In the genomic region with DNA sequence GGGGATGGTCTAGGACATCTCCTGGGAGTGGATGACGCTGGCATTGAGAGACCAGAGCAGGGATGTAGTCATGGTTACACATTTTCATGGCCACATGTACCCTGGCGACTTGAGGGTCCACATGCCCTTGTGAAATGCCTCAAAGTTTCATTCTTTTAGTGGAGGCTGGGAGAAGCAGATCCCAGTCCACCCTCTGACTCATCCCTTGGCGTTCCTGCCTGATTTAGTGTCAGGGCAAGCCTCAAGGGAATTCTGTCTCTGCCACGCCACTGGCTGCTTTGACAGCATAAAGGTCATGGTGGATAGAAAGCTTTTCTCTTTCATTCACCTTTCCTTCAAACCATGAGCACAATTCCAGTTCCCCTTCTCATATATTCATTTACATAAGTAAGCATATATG, we compare ENCODE assay signal across 12 cellular contexts. TPM values are rescaled to one million over a fixed set of nuclear protein-coding genes. Genes with fewer than 3 reads are reported as not detected.
DNase-seq lines count a peak whose midpoint lies in the region; ATAC-seq, FAIRE-seq and TF ChIP-seq lines count a peak whose summit lies in the region.
"Had no signal": no experiment of that assay in that cellular context is flagged by ENCODE, and none has a peak within 500 bp of the region (broad histone marks: within the 10 kb centered on the region; RNA-seq: fewer than 3 reads in every experiment).

No MANE protein-coding gene starts in this region.

- no peak for TF ChIP-seq POLR2A in GM18505 (IDR thresholded peaks at IDR 0.05; ENCODE audit: borderline replicate concordance, extremely low read depth, insufficient read depth, insufficient read length)

- DNase-seq in Right ventricle myocardium inferior (ENCODE audit: missing footprints) (no peak), cardiac septum (ENCODE audit: low spot score) (no peak), brain microvascular endothelial cell (peak; percentile 80), hepatocyte (ENCODE audit: low spot score) (peak; percentile 49), urothelium cell line (ENCODE audit: low spot score) (peak; percentile 85), RCC 7860 (ENCODE audit: low spot score) (no peak)
- DNase-seq: 8988T, NCI-H345, SW 1271, thyroid gland had no signal

- H2AFZ ChIP-seq in hepatocyte = no peak overlapping the region

- H3K36me3 ChIP-seq in brain microvascular endothelial cell (replicated peaks) = no peaks in the 10 kb centered on the region
- no peaks in the 10 kb centered on the region for H3K36me3 ChIP-seq in hepatocyte (replicated peaks; ENCODE audit: insufficient read depth, low read depth)
- H3K36me3 ChIP-seq: thyroid gland had no signal

- ATAC-seq in Right ventricle myocardium inferior (peak; percentile 70), GM18505 (IDR thresholded peaks at IDR 0.05; ENCODE audit: unreplicated experiment) (no peak), GM21360 (IDR thresholded peaks at IDR 0.05; ENCODE audit: unreplicated experiment) (no peak)

- H3K27me3 ChIP-seq in brain microvascular endothelial cell (replicated peaks) = no peaks in the 10 kb centered on the region
- no peaks in the 10 kb centered on the region for H3K27me3 ChIP-seq in hepatocyte
- H3K27me3 ChIP-seq: thyroid gland had no signal

- H3K4me3 ChIP-seq in brain microvascular endothelial cell (ENCODE audit: low read depth, low read length) (no peak overlapping the region), hepatocyte (no peak overlapping the region)
- H3K4me3 ChIP-seq: thyroid gland had no signal

- no peaks in the 10 kb centered on the region for H3K9me2 ChIP-seq in hepatocyte (replicated peaks; ENCODE audit: insufficient read depth)

- in situ Hi-C loops in brain microvascular endothelial cell (cut with HindIII; ENCODE audit: low pct_ligation_motif_present, low sequenced_read_pairs) = no loop called here

- H4K20me1 ChIP-seq in hepatocyte (ENCODE audit: insufficient read depth, poor library complexity, severe bottlenecking) = no peaks in the 10 kb centered on the region

- H3K79me2 ChIP-seq in hepatocyte = no peaks in the 10 kb centered on the region

- 65% methylated on average over 4 of the region's 4 CpGs for WGBS in hepatocyte (ENCODE audit: low lambda C conversion rate, missing lambda C conversion rate)

- H3K27ac ChIP-seq in brain microvascular endothelial cell (no peak overlapping the region), hepatocyte (no peak overlapping the region)
- H3K27ac ChIP-seq: thyroid gland had no signal

- no peaks in the 10 kb centered on the region for H3K9me3 ChIP-seq in hepatocyte (ENCODE audit: low read depth)
- H3K9me3 ChIP-seq: thyroid gland had no signal

- TF ChIP-seq CTCF in brain microvascular endothelial cell (IDR thresholded peaks at IDR 0.05; ENCODE audit: low read depth, low read length, missing control alignments) (no peak), hepatocyte (IDR thresholded peaks at IDR 0.05; ENCODE audit: poor library complexity) (no peak)

- peak; percentile 67 for FAIRE-seq in urothelium cell line (lab: Jason Lieb, UNC)
- FAIRE-seq in RCC 7860 (lab: Jason Lieb, UNC) = no peak

- H3K4me1 ChIP-seq in hepatocyte (ENCODE audit: insufficient read depth) = peaks cover 7% of the 10 kb centered on the region
- H3K4me1 ChIP-seq: thyroid gland had no signal

- intact Hi-C loops in Right ventricle myocardium inferior (cut with DNase I) (no loop called here), cardiac septum (cut with DNase I) (no loop called here)

- no peak overlapping the region for H3K4me2 ChIP-seq in hepatocyte

RNA-seq across cellular contexts. Expression of a gene that starts 21.7 kb away (rescaled TPM):
- 138 TPM for total RNA-seq in Right ventricle myocardium inferior
- 181 TPM for total RNA-seq in cardiac septum
- total RNA-seq in hepatocyte = 131 and 141 TPM in 2 replicates
- polyA plus RNA-seq in hepatocyte = 51.1 and 51.6 TPM in 2 replicates

Comparison
In these comparisons a context has a peak if more than half of its experiments do, and no peak if none do; other contexts are left out.
1. DNase-seq: peak in brain microvascular endothelial cell (single experiment), hepatocyte (single experiment) and urothelium cell line (single experiment); none in Right ventricle myocardium inferior (single experiment), cardiac septum (single experiment) and RCC 7860 (single experiment).